15 cellular contexts compared by ENCODE assay signal in the genomic region with DNA sequence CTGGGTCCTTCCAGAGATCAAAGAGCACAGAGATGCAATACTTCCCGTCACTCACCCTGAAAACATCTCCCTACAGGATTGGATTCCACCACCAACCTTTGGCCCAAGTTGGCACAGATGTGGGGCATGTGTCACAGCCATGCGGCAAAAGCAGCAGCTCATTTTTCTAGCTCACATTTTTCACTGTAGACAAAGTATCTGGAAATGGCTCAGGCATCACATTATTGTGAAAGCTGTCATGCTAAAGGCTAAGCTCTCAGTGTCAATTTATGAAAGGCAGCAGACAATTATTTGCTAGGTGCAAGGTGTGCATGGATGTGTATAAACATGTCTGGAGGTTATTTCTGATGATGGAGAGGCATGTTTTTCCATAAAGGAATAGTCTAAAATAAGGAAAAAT.
"Had no signal": no experiment of that assay in that cellular context is flagged by ENCODE, and none has a peak within 500 bp of the region (broad histone marks: within the 10 kb centered on the region; RNA-seq: fewer than 3 reads in every experiment).

No MANE protein-coding gene starts in this region.

- H3K27ac Mint-ChIP-seq: activated T-helper 1 cell treated with anti-CD3 and anti-CD28 coated beads, Interleukin-12 subunit alpha, Interleukin-12 subunit beta, Interleukin-2, Interleukin-4 antibody, amounts not matched to agents 30 ng/mL and 10 ng/mL and 1 ng/mL, durations not matched to agents 14 hours and 24 hours and 36 hours; immature natural killer cell; nephron; progenitor cell of endocrine pancreas; T-helper 2 cell treated with Interferon-gamma antibody and Interleukin-4, amounts not matched to agents 5 μg/mL and 100 μg/mL, for 36 hours had no signal

- H3K36me3 Mint-ChIP-seq: immature natural killer cell had no signal

- H3K4me1 Mint-ChIP-seq: immature natural killer cell had no signal

- DNase-seq: activated naive CD4-positive, alpha-beta T cell treated with Interleukin-2 at 50 U/mL for 16 hours; anterior cingulate cortex; dorsolateral prefrontal cortex; head of caudate nucleus; immature natural killer cell; mesendoderm; occipital lobe; stimulated activated CD4-positive, alpha-beta T cell treated with anti-CD3 and anti-CD28 coated beads, Interleukin-4, amount 100 ng/mL, for 4 hours; stimulated activated CD8-positive, alpha-beta memory T cell treated with anti-CD3 and anti-CD28 coated beads, Interleukin-4, amount 100 ng/mL, for 48 hours; stimulated activated naive CD4-positive, alpha-beta T cell treated with Interleukin-2 at 50 U/mL for 16 hours; substantia nigra had no signal

- H3K27me3 Mint-ChIP-seq: progenitor cell of endocrine pancreas had no signal

- H3K4me3 Mint-ChIP-seq: activated T-helper 1 cell treated with anti-CD3 and anti-CD28 coated beads, Interleukin-12 subunit alpha, Interleukin-12 subunit beta, Interleukin-2, Interleukin-4 antibody, amounts not matched to agents 30 ng/mL and 10 ng/mL and 1 ng/mL, durations not matched to agents 14 hours and 24 hours and 36 hours; immature natural killer cell; nephron; T-helper 2 cell treated with Interferon-gamma antibody and Interleukin-4, amounts not matched to agents 5 μg/mL and 100 μg/mL, for 36 hours had no signal

- H3K9me3 Mint-ChIP-seq: activated T-helper 1 cell treated with anti-CD3 and anti-CD28 coated beads, Interleukin-12 subunit alpha, Interleukin-12 subunit beta, Interleukin-2, Interleukin-4 antibody, amounts not matched to agents 30 ng/mL and 10 ng/mL and 1 ng/mL, durations not matched to agents 14 hours and 24 hours and 36 hours; immature natural killer cell; nephron; T-helper 2 cell treated with Interferon-gamma antibody and Interleukin-4, amounts not matched to agents 5 μg/mL and 100 μg/mL, for 36 hours had no signal
